Comparison of ENCODE assay signal across 8 cellular contexts in the genomic region with DNA sequence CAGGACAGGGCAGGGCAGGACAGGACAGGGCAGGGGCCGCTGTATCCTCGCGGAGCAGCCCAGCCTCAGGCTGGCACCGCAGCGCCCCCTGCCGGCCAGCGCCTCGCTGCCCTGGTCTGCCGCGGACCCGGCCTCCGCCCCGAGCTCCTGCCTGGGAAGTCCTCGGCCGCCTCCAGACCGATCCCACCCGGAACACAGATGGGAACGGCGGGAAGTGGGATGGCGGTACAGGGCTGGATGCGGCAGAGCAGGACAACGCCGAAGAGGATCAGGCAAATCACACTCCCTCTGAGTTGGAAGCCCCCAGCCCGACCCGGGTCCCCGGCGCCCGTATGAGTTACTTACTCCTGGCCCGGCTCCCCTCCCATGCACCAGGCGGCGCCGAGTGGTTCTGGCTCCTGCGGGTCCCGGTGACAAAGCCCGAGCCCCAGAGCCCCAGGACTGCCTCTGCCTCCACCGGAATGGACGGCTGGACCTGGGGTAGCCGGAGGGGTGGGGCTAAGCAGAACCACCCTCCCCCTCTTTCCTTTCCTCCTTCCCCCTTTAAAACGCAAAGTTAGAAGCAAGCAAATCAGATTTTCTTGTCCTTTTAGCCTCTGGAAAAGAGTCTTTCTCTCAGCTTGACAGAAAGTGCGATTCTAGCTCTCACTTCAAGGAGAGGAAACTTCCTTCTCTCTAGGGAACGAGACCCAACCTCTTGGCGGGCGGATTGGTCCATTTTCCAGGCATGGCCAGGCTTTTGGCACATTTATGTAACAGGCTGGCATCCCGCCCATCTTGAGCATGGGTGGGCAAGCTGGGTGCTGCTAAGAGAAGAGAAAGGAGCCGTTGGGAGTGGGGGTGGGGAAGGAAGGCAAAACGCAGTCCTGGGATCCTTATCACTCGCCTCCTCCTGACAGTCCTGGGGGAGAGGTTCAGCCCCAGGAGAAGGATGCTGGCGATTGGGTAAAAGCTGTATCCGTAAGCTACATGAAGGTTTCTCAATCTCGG. TPM values are rescaled to one million over a fixed set of nuclear protein-coding genes. Genes with fewer than 3 reads are reported as not detected.
DNase-seq lines count a peak whose midpoint lies in the region; ATAC-seq and TF ChIP-seq lines count a peak whose summit lies in the region.

A gene with protein sequence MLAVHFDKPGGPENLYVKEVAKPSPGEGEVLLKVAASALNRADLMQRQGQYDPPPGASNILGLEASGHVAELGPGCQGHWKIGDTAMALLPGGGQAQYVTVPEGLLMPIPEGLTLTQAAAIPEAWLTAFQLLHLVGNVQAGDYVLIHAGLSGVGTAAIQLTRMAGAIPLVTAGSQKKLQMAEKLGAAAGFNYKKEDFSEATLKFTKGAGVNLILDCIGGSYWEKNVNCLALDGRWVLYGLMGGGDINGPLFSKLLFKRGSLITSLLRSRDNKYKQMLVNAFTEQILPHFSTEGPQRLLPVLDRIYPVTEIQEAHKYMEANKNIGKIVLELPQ (minus strand): TSS at position 449 of the 990 bp plus-strand sequence. CDS start 508 bp downstream, outside the sequence.

- H3K9me3 ChIP-seq in ectodermal cell (ENCODE audit: control insufficient read depth, low read length) (no peaks in the 10 kb centered on the region), lung (ENCODE audit: control insufficient read depth in 2 of 2, insufficient read depth in 1 of 2, low read length in 1 of 2) (no peaks in the 10 kb centered on the region)

- H3K4me1 ChIP-seq in ectodermal cell (ENCODE audit: control insufficient read depth, insufficient read depth, low read length) = peaks cover 14% of the 10 kb centered on the region
- H3K4me1 ChIP-seq in lung (ENCODE audit: control insufficient read depth in 2 of 2, insufficient read depth in 2 of 2, low read length in 2 of 2) = peaks cover 0 to 10% of the 10 kb centered on the region in 2 donors

- peak within 1 kb of the TSS; percentile 100 for H3K27ac ChIP-seq in ectodermal cell (ENCODE audit: insufficient read depth, low read depth, low read length, poor library complexity, severe bottlenecking)
- H3K27ac ChIP-seq in lung (ENCODE audit: low read depth in 1 of 2, low read length in 1 of 2) = peak within 1 kb of the TSS; percentile 88 to 92

- DNase-seq in CD1c-positive myeloid dendritic cell (ENCODE audit: extremely low spot score) = peak; percentile 94
- peak; percentile 66 for DNase-seq in NCI-H524 treated with DMSO at 0.1 percent for 48 hours (lab: John Stamatoyannopoulos, UW)
- peak; percentile 87 to 89 for DNase-seq in activated CD4-positive, alpha-beta T cell treated with anti-CD3 and anti-CD28 coated beads, Interleukin-2, amount 50 U/mL, for 48 hours
- DNase-seq in lung (ENCODE audit: low spot score) = peak; percentile 86
- peak; percentile 55 to 78 (median 58) for DNase-seq in stimulated activated CD4-positive, alpha-beta T cell treated with anti-CD3 and anti-CD28 coated beads, TNF-alpha, amount 100 ng/mL, for 1 hour (ENCODE audit: low read depth in 3 of 3, low spot score in 1 of 3)

- WGBS in ectodermal cell, 2 experiments = 6% methylated on average over 50 of the region's 50 CpGs
- 2% methylated on average over 50 of the region's 50 CpGs for WGBS in lung, 2 donors

- peak within 1 kb of the TSS; percentile 52 for H3K4me3 ChIP-seq in ectodermal cell (ENCODE audit: insufficient read depth, low read depth, low read length)
- peak within 1 kb of the TSS; percentile 38 for H3K4me3 ChIP-seq in lung

- ATAC-seq in GM19324 (IDR thresholded peaks at IDR 0.05; ENCODE audit: low FRiP score, unreplicated experiment) (peak; percentile 83), HG03457 (IDR thresholded peaks at IDR 0.05; ENCODE audit: unreplicated experiment) (peak; percentile 67), lung (ENCODE audit: insufficient read depth, low FRiP score) (peak; percentile 95)

- H3K36me3 ChIP-seq in ectodermal cell (ENCODE audit: control insufficient read depth, insufficient read depth, low read length) (peaks cover 15% of the 10 kb centered on the region), lung (ENCODE audit: control insufficient read depth in 2 of 2, insufficient read depth in 2 of 2, low read length in 2 of 2) (peaks cover 5 to 17% of the 10 kb centered on the region in 2 donors)

- H3K27me3 ChIP-seq in ectodermal cell (ENCODE audit: control insufficient read depth, insufficient read depth, low read length, poor library complexity, severe bottlenecking) (no peaks in the 10 kb centered on the region), lung (ENCODE audit: control insufficient read depth, insufficient read depth) (no peaks in the 10 kb centered on the region)

- TF ChIP-seq CTCF in lung (IDR thresholded peaks at IDR 0.05; ENCODE audit: control extremely low read depth, extremely low read depth) = peak; percentile 89

RNA-seq across cellular contexts. Expression of the gene that starts here (rescaled TPM):
- 42.9 TPM for polyA plus RNA-seq in ectodermal cell (2013, experiment 1 of 4)
- polyA plus RNA-seq in ectodermal cell (2013, experiment 2 of 4) = 38.8 TPM
- 37.0 TPM for polyA plus RNA-seq in ectodermal cell (2013, experiment 3 of 4)
- 40.8 TPM for polyA plus RNA-seq in ectodermal cell (2013, experiment 4 of 4)
- total RNA-seq in lung = 10 to 100 TPM; 35.7 to 56.3 TPM
- 10 to 100 TPM; 49.5 to 63.8 TPM for polyA plus RNA-seq in lung

Comparison
In these comparisons a context has a peak if more than half of its experiments do, and no peak if none do; other contexts are left out.
1. Peak in every context shown above with its lines: DNase-seq, ATAC-seq, H3K4me3 ChIP-seq and H3K27ac ChIP-seq.